Comparison of ENCODE assay signal across 1 cellular context in genomic region chr4:73740353-73740778, GRCh38.
TF ChIP-seq lines count a peak whose summit lies in the region.

CXCL8 (plus strand) TSS chr4:73740569; CDS start chr4:73740659, 90 bp downstream.

TF ChIP-seq in K562, 482 proteins besides CTCF, POLR2A, EP300 and RAD21 (continued from another document and continues in another):
- TF ChIP-seq ILF3 (IDR thresholded peaks at IDR 0.05; ENCODE audit: borderline replicate concordance) (no peak), KAT7 (CRISPR knock-in tag; IDR thresholded peaks at IDR 0.05; ENCODE audit: borderline replicate concordance) (no peak), GABPB1 (CRISPR knock-in tag; IDR thresholded peaks at IDR 0.05) (peak; percentile 25; the same call in 1 of the 2 replicates), PBX2 (CRISPR knock-in tag; IDR thresholded peaks at IDR 0.05; ENCODE audit: low read depth) (no peak), PBX2 (tag; conservative IDR thresholded peaks at IDR 0.05; ENCODE audit: low read depth) (no peak), MCM5 (IDR thresholded peaks at IDR 0.05; ENCODE audit: low read depth) (no peak), PRDM10 (IDR thresholded peaks at IDR 0.05; ENCODE audit: partially characterized antibody) (peak; percentile 89), MLX (CRISPR knock-in tag; conservative IDR thresholded peaks at IDR 0.05) (no peak), ZNF707 (CRISPR knock-in tag; conservative IDR thresholded peaks at IDR 0.05) (no peak), MEF2A (IDR thresholded peaks at IDR 0.05; ENCODE audit: control insufficient read depth, low read depth, low read length) (no peak), EHMT2 (IDR thresholded peaks at IDR 0.05) (peak; percentile 12; the same call in 1 of the 2 replicates), U2AF2 (optimal IDR thresholded peaks at IDR 0.05; ENCODE audit: low read depth, low read length) (no peak), ZNF639 (CRISPR knock-in tag; conservative IDR thresholded peaks at IDR 0.05 in 1 of 2, IDR thresholded peaks at IDR 0.05 in 1 of 2) (peak in 1 of 2 experiments; percentile 32; a peak in 1 of 4 replicates), PRMT5 (CRISPR knock-in tag; IDR thresholded peaks at IDR 0.05) (no peak), RFX1 (IDR thresholded peaks at IDR 0.05) (no peak), SREBF2 (CRISPR knock-in tag; IDR thresholded peaks at IDR 0.05) (no peak), ZNF165 (CRISPR knock-in tag; IDR thresholded peaks at IDR 0.05; ENCODE audit: borderline replicate concordance) (no peak), CREBBP (IDR thresholded peaks at IDR 0.05; ENCODE audit: low read depth, low read length) (no peak), SMAD4 (CRISPR knock-in tag; conservative IDR thresholded peaks at IDR 0.05) (no peak), PRPF4 (IDR thresholded peaks at IDR 0.05; ENCODE audit: insufficient read depth, low read depth, low read length, poor library complexity, severe bottlenecking) (no peak), NFIC (IDR thresholded peaks at IDR 0.05) (peak; percentile 77), SMAD1 (IDR thresholded peaks at IDR 0.05; ENCODE audit: low read depth, low read length, partially characterized antibody) (peak; percentile 97), CEBPG (CRISPR knock-in tag; IDR thresholded peaks at IDR 0.05) (no peak), CEBPG (tag; conservative IDR thresholded peaks at IDR 0.05 in 1 of 2, IDR thresholded peaks at IDR 0.05 in 1 of 2) (peak in 1 of 2 experiments; percentile 54; a peak in 2 of 4 replicates), ID3 (CRISPR knock-in tag; IDR thresholded peaks at IDR 0.05) (no peak), ID3 (tag; IDR thresholded peaks at IDR 0.05) (no peak), ZNF57 (CRISPR knock-in tag; IDR thresholded peaks at IDR 0.05) (no peak), FOXK2 (conservative IDR thresholded peaks at IDR 0.05 in 1 of 2, IDR thresholded peaks at IDR 0.05 in 1 of 2; ENCODE audit: low read depth in 2 of 2) (peak; percentile 87 to 93), FOXA1 (IDR thresholded peaks at IDR 0.05; ENCODE audit: borderline replicate concordance) (no peak), SMARCA5 (IDR thresholded peaks at IDR 0.05) (no peak), MCM7 (IDR thresholded peaks at IDR 0.05) (no peak), TCFL5 (CRISPR knock-in tag; conservative IDR thresholded peaks at IDR 0.05) (no peak), CCAR2 (IDR thresholded peaks at IDR 0.05; ENCODE audit: low read depth, low read length) (no peak), SP1 (CRISPR knock-in tag; IDR thresholded peaks at IDR 0.05) (no peak), ARID4B (CRISPR knock-in tag; IDR thresholded peaks at IDR 0.05) (no peak), ZMIZ1 (IDR thresholded peaks at IDR 0.05; ENCODE audit: low read depth in 2 of 2, low read length in 2 of 2) (no peak), ETS2 (tag; IDR thresholded peaks at IDR 0.05; ENCODE audit: borderline replicate concordance, poor library complexity, severe bottlenecking) (no peak), RBBP5 (IDR thresholded peaks at IDR 0.05; ENCODE audit: borderline replicate concordance, insufficient read depth, low read length, poor library complexity, severe bottlenecking) (no peak), SOX6 (IDR thresholded peaks at IDR 0.05) (peak; percentile 51; the same call in 1 of the 2 replicates), HINFP (tag; conservative IDR thresholded peaks at IDR 0.05; ENCODE audit: low read depth) (no peak), COPS2 (conservative IDR thresholded peaks at IDR 0.05) (no peak), ELK1 (CRISPR knock-in tag; IDR thresholded peaks at IDR 0.05) (no peak), SMARCA4 (IDR thresholded peaks at IDR 0.05) (peak; percentile 78), STAT5B (CRISPR knock-in tag; IDR thresholded peaks at IDR 0.05) (no peak), YY1 (IDR thresholded peaks at IDR 0.05; ENCODE audit: borderline replicate concordance in 1 of 3, control insufficient read depth in 1 of 3, extremely low read depth in 1 of 3, insufficient read depth in 3 of 3, insufficient read length in 1 of 3, insufficient replicate concordance in 2 of 3, low read depth in 1 of 3, low read length in 2 of 3) (peak in 1 of 3 experiments; percentile 45)
